In the genomic region with DNA sequence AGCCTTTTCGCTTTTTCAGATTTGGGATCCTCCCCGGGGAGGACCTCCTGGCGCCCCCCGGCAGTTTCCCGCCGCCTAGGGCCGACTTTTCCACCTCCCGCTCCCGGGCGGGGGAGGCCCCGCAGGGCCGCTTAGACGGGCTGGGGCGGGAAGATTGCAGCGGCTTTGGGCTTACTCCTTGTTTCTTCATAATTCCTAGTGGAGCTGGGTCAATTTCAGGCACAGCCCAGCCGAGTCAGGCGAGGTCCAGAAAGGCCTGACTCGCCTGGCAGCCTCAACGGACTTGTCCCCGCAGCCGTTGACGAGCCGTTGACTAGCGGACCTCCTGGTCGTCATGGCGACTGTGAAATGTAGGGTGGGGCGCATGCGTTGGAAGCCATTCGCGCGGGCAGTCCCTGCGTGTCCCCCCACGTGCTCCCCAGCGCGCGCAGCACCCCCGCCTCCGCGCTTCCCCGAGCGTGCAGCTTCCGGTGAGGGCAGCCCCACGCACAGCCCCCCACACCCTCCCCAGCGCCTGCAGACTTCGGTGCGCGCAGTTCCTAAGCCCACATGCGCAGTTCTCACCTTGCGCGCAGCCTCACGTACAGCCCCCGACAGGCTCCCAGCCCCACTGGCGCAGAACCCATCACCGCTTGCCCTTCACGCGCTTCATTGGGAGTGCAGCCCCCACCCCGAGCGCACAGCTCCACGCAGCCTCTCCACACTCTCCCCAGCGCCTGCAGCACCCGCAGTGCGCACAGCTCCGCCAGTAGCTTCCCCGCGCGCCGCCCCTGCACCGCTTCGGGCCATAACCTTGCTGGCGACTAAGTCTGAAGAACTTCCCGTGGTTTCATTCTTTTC, we compare ENCODE assay signal across 8 cellular contexts. TPM values are rescaled to one million over a fixed set of nuclear protein-coding genes. Genes with fewer than 3 reads are reported as not detected.
DNase-seq lines count a peak whose midpoint lies in the region; ATAC-seq and TF ChIP-seq lines count a peak whose summit lies in the region.
"Not testable (repeated sequence)": the region's sequence is repeated elsewhere in the genome, so short reads cannot be mapped to it uniquely, and the experiment has no call there.

No MANE protein-coding gene starts in this region.

- H3K4me3 ChIP-seq in fibroblast of pulmonary artery (replicated peaks; ENCODE audit: low read depth, low read length), result peak overlapping the region; percentile 59

- not testable (repeated sequence) for H3K27me3 ChIP-seq in H9 (ENCODE audit: insufficient read depth, low read length)

- peak; percentile 70; the same call in 1 of the 2 replicates for TF ChIP-seq POLR2A in Raji (IDR thresholded peaks at IDR 0.05; ENCODE audit: insufficient read depth, low read depth, low read length)

- no CpG with 5 or more reads among the region's 71 CpGs for WGBS in H9 (ENCODE audit: extremely low coverage, insufficient read length, low lambda C conversion rate)

- H2BK15ac ChIP-seq in H9 (ENCODE audit: low read depth, low read length), result not testable (repeated sequence)

- not testable (repeated sequence) for H2AFZ ChIP-seq in H9 (ENCODE audit: low read length)

- H3K9ac ChIP-seq in ES-I3 (ENCODE audit: low read depth, low read length), result peak overlapping the region; percentile 63
- H3K9ac ChIP-seq in H9 (ENCODE audit: extremely low read depth, insufficient read length, low read length), result not testable (repeated sequence)

- H3K4me1 Mint-ChIP-seq in H9, result peaks cover 11 to 15% of the 10 kb centered on the region in 2 experiments
- not testable (repeated sequence) for H3K4me1 Mint-ChIP-seq in nephron
- peaks cover 33% of the 10 kb centered on the region for H3K4me1 Mint-ChIP-seq in stimulated activated memory B cell treated with anti-CD40 and anti-IgM and Interleukin-4, amounts not matched to agents 10 μg/mL and 1 μg/mL and 100 μg/mL, for 72 hours

- not testable (repeated sequence) for H2BK120ac ChIP-seq in H9 (ENCODE audit: low read depth, low read length, poor library complexity, severe bottlenecking)

- H3K18ac ChIP-seq in H9 (ENCODE audit: insufficient read length, low read depth, low read length), result not testable (repeated sequence)

- H3K9me3 ChIP-seq in ES-I3 (ENCODE audit: control insufficient read depth, insufficient read depth, low read length); H9 (ENCODE audit: control insufficient read depth, low read depth, low read length): not testable (repeated sequence)

- H4K8ac ChIP-seq in H9 (replicated peaks; ENCODE audit: insufficient read length, low read depth, low read length), result not testable (repeated sequence)

- not testable (repeated sequence) for H2BK12ac ChIP-seq in H9 (ENCODE audit: insufficient read length, low read depth, low read length)

- not testable (repeated sequence) for H3K4me1 ChIP-seq in ES-I3 (ENCODE audit: insufficient read depth, low read length); H9 (ENCODE audit: insufficient read depth, low read length)

- H4K5ac ChIP-seq in H9 (ENCODE audit: insufficient read length, low read depth, low read length), result not testable (repeated sequence)

- H3K23ac ChIP-seq in H9 (ENCODE audit: insufficient read length, low read depth, low read length), result not testable (repeated sequence)

- H3K27me3 Mint-ChIP-seq in H9 (ENCODE audit: low read depth), result peaks cover 51% of the 10 kb centered on the region
- H3K27me3 Mint-ChIP-seq in nephron (ENCODE audit: low read depth); stimulated activated memory B cell treated with anti-CD40 and anti-IgM and Interleukin-4, amounts not matched to agents 10 μg/mL and 1 μg/mL and 100 μg/mL, for 72 hours: not testable (repeated sequence)

- H3K56ac ChIP-seq in H9 (ENCODE audit: insufficient read length, low read depth, low read length), result not testable (repeated sequence)

- not testable (repeated sequence) for H3K23me2 ChIP-seq in H9 (ENCODE audit: insufficient read length, low read depth, low read length, poor library complexity, severe bottlenecking)

- not testable (repeated sequence) for H3K79me1 ChIP-seq in H9 (ENCODE audit: insufficient read depth, low read depth, low read length, poor library complexity, severe bottlenecking)

- H3T11ph ChIP-seq in H9 (ENCODE audit: low read length), result not testable (repeated sequence)

- H3K4me3 Mint-ChIP-seq in H9 (peak overlapping the region; percentile 75 to 94), nephron (peak overlapping the region; percentile 95 to 96 (median 96))
- H3K4me3 Mint-ChIP-seq in stimulated activated memory B cell treated with anti-CD40 and anti-IgM and Interleukin-4, amounts not matched to agents 10 μg/mL and 1 μg/mL and 100 μg/mL, for 72 hours, result peak overlapping the region; percentile 96

- H3K36me3 Mint-ChIP-seq in H9 (ENCODE audit: insufficient read depth in 1 of 3, low read depth in 3 of 3); nephron (ENCODE audit: low read depth); stimulated activated memory B cell treated with anti-CD40 and anti-IgM and Interleukin-4, amounts not matched to agents 10 μg/mL and 1 μg/mL and 100 μg/mL, for 72 hours: not testable (repeated sequence)

- H3K27ac Mint-ChIP-seq in H9, result not testable (repeated sequence)
- H3K27ac Mint-ChIP-seq in nephron, result peak overlapping the region; percentile 42 to 85 (median 49)
- peak overlapping the region; percentile 87 for H3K27ac Mint-ChIP-seq in stimulated activated memory B cell treated with anti-CD40 and anti-IgM and Interleukin-4, amounts not matched to agents 10 μg/mL and 1 μg/mL and 100 μg/mL, for 72 hours

- H3K14ac ChIP-seq in H9 (ENCODE audit: insufficient read depth, low read length), result not testable (repeated sequence)

- H3K9me3 Mint-ChIP-seq in H9; nephron; stimulated activated memory B cell treated with anti-CD40 and anti-IgM and Interleukin-4, amounts not matched to agents 10 μg/mL and 1 μg/mL and 100 μg/mL, for 72 hours: not testable (repeated sequence)

- H2BK5ac ChIP-seq in H9 (ENCODE audit: insufficient read length, low read length), result not testable (repeated sequence)

- not testable (repeated sequence) for H3K27ac ChIP-seq in H9 (ENCODE audit: insufficient read length, low read depth, low read length)

- not testable (repeated sequence) for H3K79me2 ChIP-seq in H9 (ENCODE audit: insufficient read depth, low read length)

- H3K4me2 ChIP-seq in H9 (ENCODE audit: insufficient read depth, insufficient read length, low read length), result peak overlapping the region; percentile 47

- H2AK5ac ChIP-seq in H9 (ENCODE audit: insufficient read length, low read length), result not testable (repeated sequence)

- not testable (repeated sequence) for H3K36me3 ChIP-seq in ES-I3 (ENCODE audit: insufficient read depth, low read length)

- not testable (repeated sequence) for TF ChIP-seq CTCF in H9 (conservative IDR thresholded peaks at IDR 0.05); fibroblast of pulmonary artery (IDR thresholded peaks at IDR 0.05; ENCODE audit: low read length, missing control alignments); nephron (IDR thresholded peaks at IDR 0.05; ENCODE audit: unreplicated experiment in 3 of 3)

- H2BK20ac ChIP-seq in H9 (ENCODE audit: low read depth, low read length, poor library complexity, severe bottlenecking), result not testable (repeated sequence)

- H4K91ac ChIP-seq in H9 (ENCODE audit: insufficient read length, low read depth, low read length), result not testable (repeated sequence)

- peak; percentile 72 for DNase-seq in H9
- peak; percentile 84 for DNase-seq in LHCN-M2 (ENCODE audit: low read depth)
- peak; percentile 86 for DNase-seq in activated effector memory CD4-positive, alpha-beta T cell treated with Interleukin-2 at 50 U/mL for 16 hours
- peak; percentile 61 for DNase-seq in fibroblast of pulmonary artery (ENCODE audit: low read depth)

- H3K4ac ChIP-seq in H9 (ENCODE audit: low read depth, low read length), result not testable (repeated sequence)

- not testable (repeated sequence) for H4K20me1 ChIP-seq in H9 (ENCODE audit: control insufficient read depth, insufficient read depth, insufficient read length)

- ATAC-seq in stimulated activated memory B cell treated with anti-CD40 and anti-IgM and Interleukin-4, amounts not matched to agents 10 μg/mL and 1 μg/mL and 100 μg/mL, for 72 hours, result peak; percentile 97

RNA-seq across cellular contexts. Expression of a gene that starts 17.1 kb away (rescaled TPM):
- total RNA-seq in H9 (2021) (84.9 and 90.6 TPM in 2 replicates), LHCN-M2 (2014; rRNA removed) (69.6 and 88.5 TPM in 2 replicates)
- 52.4 TPM for polyA plus RNA-seq in LHCN-M2 (2012)
